25 cellular contexts compared by ENCODE assay signal in the genomic region with DNA sequence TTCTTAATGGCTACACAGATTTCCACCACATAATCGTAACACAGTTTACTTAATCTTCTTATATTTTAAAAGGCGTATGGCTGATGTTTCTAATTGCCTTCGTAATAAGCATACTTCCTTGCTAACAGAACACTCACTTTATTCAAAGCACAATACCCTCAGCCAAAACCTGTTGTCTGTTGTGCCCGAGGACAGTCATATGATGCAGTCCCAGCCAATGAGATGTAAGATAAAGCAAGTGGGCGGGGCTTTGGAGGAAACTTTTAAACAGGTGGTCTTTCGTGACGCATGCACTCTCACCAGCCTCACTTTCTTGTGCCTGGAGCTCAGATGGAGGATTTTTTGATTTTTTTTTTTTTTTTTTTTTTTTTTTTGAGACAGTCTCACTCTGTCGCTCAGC.
"Had no signal": no experiment of that assay in that cellular context is flagged by ENCODE, and none has a peak within 500 bp of the region (broad histone marks: within the 10 kb centered on the region; RNA-seq: fewer than 3 reads in every experiment).

No MANE protein-coding gene starts in this region.

- H3K27me3 Mint-ChIP-seq: activated B cell treated with CpG ODN at 0.5 μM for 24 hours had no signal

- H3K4me3 ChIP-seq: adrenal gland, colonic mucosa, SK-N-MC had no signal

- H3K9me3 Mint-ChIP-seq: activated B cell treated with CpG ODN at 0.5 μM for 24 hours; activated CD8-positive, alpha-beta T cell treated with anti-CD3 and anti-CD28 coated beads for 36 hours; activated naive CD8-positive, alpha-beta T cell treated with anti-CD3 and anti-CD28 coated beads, Interleukin-2, amount 10 ng/mL, durations not matched to agents 7 days and 5 days; activated T-helper 2 cell treated with anti-CD3 and anti-CD28 coated beads, Interferon-gamma antibody, Interleukin-2, Interleukin-4, amounts not matched to agents 10 μg/mL and 5 μg/mL and 100 μg/mL, durations not matched to agents 14 hours and 24 hours and 36 hours; T-cell had no signal

- H3K27ac Mint-ChIP-seq: activated B cell treated with CpG ODN at 0.5 μM for 24 hours; activated CD8-positive, alpha-beta T cell treated with anti-CD3 and anti-CD28 coated beads for 36 hours; activated naive CD8-positive, alpha-beta T cell treated with anti-CD3 and anti-CD28 coated beads, Interleukin-2, amount 10 ng/mL, durations not matched to agents 7 days and 5 days; activated T-cell treated with anti-CD3 and anti-CD28 coated beads, Interleukin-2, amount 50 U/mL, for 72 hours; activated T-helper 2 cell treated with anti-CD3 and anti-CD28 coated beads, Interferon-gamma antibody, Interleukin-2, Interleukin-4, amounts not matched to agents 10 μg/mL and 5 μg/mL and 100 μg/mL, durations not matched to agents 14 hours and 24 hours and 36 hours; T-cell had no signal

- H3K36me3 Mint-ChIP-seq: activated naive CD8-positive, alpha-beta T cell treated with anti-CD3 and anti-CD28 coated beads, Interleukin-2, amount 10 ng/mL, durations not matched to agents 7 days and 5 days; T-cell had no signal

- DNase-seq: activated B cell treated with CpG ODN at 0.5 μM for 24 hours; activated CD4-positive, alpha-beta T cell treated with anti-CD3 and anti-CD28 coated beads, Interleukin-2, amount 50 U/mL, for 1 hour; activated CD8-positive, alpha-beta memory T cell treated with anti-CD3 and anti-CD28 coated beads, Interleukin-2, amount 50 U/mL, for 4 hours; activated CD8-positive, alpha-beta T cell treated with anti-CD3 and anti-CD28 coated beads for 36 hours; activated naive CD4-positive, alpha-beta T cell treated with anti-CD3 and anti-CD28 coated beads, Interleukin-2, amount 50 U/mL, for 16 hours; activated naive CD8-positive, alpha-beta T cell treated with anti-CD3 and anti-CD28 coated beads, Interleukin-2, amount 10 ng/mL, durations not matched to agents 7 days and 5 days; activated T-cell treated with anti-CD3 and anti-CD28 coated beads, Interleukin-2, amount 50 U/mL, for 72 hours; adrenal gland; anterior cingulate cortex; cerebellar nuclear complex; colonic mucosa; MM.1S; NCI-H1048; NCI-H1930; NCI-H510A treated with DMSO at 0.1 percent for 48 hours; NCI-H69; NK-92 treated with Interleukin-12 subunit alpha and Interleukin-12 subunit beta, amount 100 ng/mL, for 24 hours; OCI-M1; RPMI8226; T-cell; T-helper 2 cell; T1000 had no signal

- H3K4me3 Mint-ChIP-seq: activated B cell treated with CpG ODN at 0.5 μM for 24 hours; activated CD8-positive, alpha-beta T cell treated with anti-CD3 and anti-CD28 coated beads for 36 hours; activated naive CD8-positive, alpha-beta T cell treated with anti-CD3 and anti-CD28 coated beads, Interleukin-2, amount 10 ng/mL, durations not matched to agents 7 days and 5 days; activated T-cell treated with anti-CD3 and anti-CD28 coated beads, Interleukin-2, amount 50 U/mL, for 72 hours; T-cell had no signal

- FAIRE-seq: TTC549 had no signal

- H3K27me3 ChIP-seq: adrenal gland, colonic mucosa had no signal

- H3K27ac ChIP-seq: adrenal gland, colonic mucosa, SK-N-MC had no signal

- H3K9me3 ChIP-seq: adrenal gland, colonic mucosa had no signal

- H3K36me3 ChIP-seq: adrenal gland, colonic mucosa had no signal
